16 cellular contexts compared by ENCODE assay signal in genomic region chr12:18275974-18276373, GRCh38. TPM values are rescaled to one million over a fixed set of nuclear protein-coding genes. Genes with fewer than 3 reads are reported as not detected.
DNase-seq lines count a peak whose midpoint lies in the region; ATAC-seq and TF ChIP-seq lines count a peak whose summit lies in the region.
"Had no signal": no experiment of that assay in that cellular context is flagged by ENCODE, and none has a peak within 500 bp of the region (broad histone marks: within the 10 kb centered on the region; RNA-seq: fewer than 3 reads in every experiment).

No MANE protein-coding gene starts in this region.

- peaks cover 25% of the 10 kb centered on the region for H3K4me1 Mint-ChIP-seq in neural progenitor cell

- no peak overlapping the region for H3K4me3 ChIP-seq in neural progenitor cell
- H3K4me3 ChIP-seq: sigmoid colon, thyroid gland had no signal

- no peaks in the 10 kb centered on the region for H4K20me1 ChIP-seq in neural progenitor cell (ENCODE audit: low read depth)

- no peaks in the 10 kb centered on the region for H3K27me3 ChIP-seq in neural progenitor cell
- H3K27me3 ChIP-seq: sigmoid colon, thyroid gland had no signal

- H3K4me1 ChIP-seq in neural progenitor cell = no peaks in the 10 kb centered on the region
- H3K4me1 ChIP-seq: sigmoid colon, thyroid gland had no signal

- H2AFZ ChIP-seq in neural progenitor cell (replicated peaks) = peak overlapping the region; percentile 4

- no peaks in the 10 kb centered on the region for H3K27me3 Mint-ChIP-seq in neural progenitor cell (ENCODE audit: insufficient read depth, low read depth)

- H3K27ac ChIP-seq in neural progenitor cell = no peak overlapping the region
- H3K27ac ChIP-seq: KMS-11, sigmoid colon, thyroid gland had no signal

- peak overlapping the region; percentile 48 for H3K27ac Mint-ChIP-seq in neural progenitor cell

- peak; percentile 18 for DNase-seq in EH (ENCODE audit: low read depth)
- DNase-seq in M059J (ENCODE audit: low read depth) = peak; percentile 74
- peak; percentile 40 for DNase-seq in dermis blood vessel endothelial cell
- DNase-seq in neural progenitor cell (ENCODE audit: low spot score) = no peak
- DNase-seq in GM20000 (ENCODE audit: low spot score) = no peak
- DNase-seq in HT-29 (ENCODE audit: low spot score) = no peak
- DNase-seq: activated effector memory CD4-positive, alpha-beta T cell treated with Interleukin-2 at 50 U/mL for 16 hours; NCI-H146; sigmoid colon; stimulated activated CD4-positive, alpha-beta T cell treated with anti-CD3 and anti-CD28 coated beads, Interleukin-4, amount 100 ng/mL, for 4 hours; thyroid gland had no signal

- ATAC-seq in HG02759 (IDR thresholded peaks at IDR 0.05; ENCODE audit: unreplicated experiment) (no peak), HG03432 (IDR thresholded peaks at IDR 0.05; ENCODE audit: unreplicated experiment) (no peak)

- H3K36me3 Mint-ChIP-seq in neural progenitor cell = no peaks in the 10 kb centered on the region

- peaks cover 9% of the 10 kb centered on the region for H3K9me3 Mint-ChIP-seq in neural progenitor cell

- H3K4me3 Mint-ChIP-seq in neural progenitor cell = no peak overlapping the region
- H3K4me3 Mint-ChIP-seq: neural crest cell had no signal

- no peaks in the 10 kb centered on the region for H3F3A ChIP-seq in neural progenitor cell (ENCODE audit: low read depth)

- TF ChIP-seq CTCF in neural progenitor cell (IDR thresholded peaks at IDR 0.05) (no peak), GM20000 (IDR thresholded peaks at IDR 0.05; ENCODE audit: extremely low read depth, missing control alignments) (no peak)

- H3K36me3 ChIP-seq in neural progenitor cell = no peaks in the 10 kb centered on the region
- H3K36me3 ChIP-seq: sigmoid colon, thyroid gland had no signal

- H3K79me2 ChIP-seq in neural progenitor cell (ENCODE audit: low read depth) = no peaks in the 10 kb centered on the region

- no peak overlapping the region for H3K9ac ChIP-seq in neural progenitor cell
- H3K9ac ChIP-seq: KMS-11 had no signal

- H3K9me3 ChIP-seq in neural progenitor cell (ENCODE audit: low read depth) = no peaks in the 10 kb centered on the region
- H3K9me3 ChIP-seq: sigmoid colon, thyroid gland had no signal

- H3K4me2 ChIP-seq in neural progenitor cell = no peak overlapping the region
- H3K4me2 ChIP-seq: KMS-11 had no signal

RNA-seq across cellular contexts. Expression of gene PIK3C2G, which starts 14.7 kb away (rescaled TPM):
- 0.02 TPM in 1 of 2 replicates, not detected in the other for total RNA-seq in M059J (2014; rRNA removed; shearing (Covaris generic))
- total RNA-seq in dermis blood vessel endothelial cell = 1.0 and 3.0 TPM in 2 replicates
- not detected in 2 replicates for total RNA-seq in neural progenitor cell (ENCODE audit: low replicate concordance)
- total RNA-seq in HT-29 (2014; rRNA removed; shearing (Covaris generic)) = not detected in 2 replicates
- total RNA-seq: neural crest cell, SK-MEL-5 had no signal

Comparison
In these comparisons a context has a peak if more than half of its experiments do, and no peak if none do; other contexts are left out.
1. DNase-seq: peak in EH (single experiment), M059J (single experiment) and dermis blood vessel endothelial cell (single experiment); none in neural progenitor cell (single experiment), GM20000 (single experiment) and HT-29 (single experiment).